In the genomic region with DNA sequence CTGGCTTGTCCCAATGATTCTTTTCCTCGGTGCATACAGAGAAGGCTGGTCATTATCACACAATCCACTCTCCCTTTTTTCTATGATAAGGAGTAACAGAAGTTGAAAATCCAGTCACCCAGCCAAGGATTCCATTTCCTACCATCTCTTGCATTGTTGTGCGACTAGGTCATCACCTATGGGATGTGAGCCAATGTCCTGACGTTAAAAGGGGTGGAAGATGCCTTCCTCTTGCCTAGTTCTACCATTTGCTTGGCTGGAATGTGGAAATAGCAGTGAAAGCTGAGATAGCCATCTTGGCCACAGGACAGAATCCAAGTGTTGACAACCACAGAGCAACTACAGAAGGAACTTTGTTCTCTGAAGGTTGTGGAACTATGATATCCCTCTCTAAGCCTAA, we compare ENCODE assay signal across 16 cellular contexts.
DNase-seq lines count a peak whose midpoint lies in the region; ATAC-seq and TF ChIP-seq lines count a peak whose summit lies in the region.
"Had no signal": no experiment of that assay in that cellular context is flagged by ENCODE, and none has a peak within 500 bp of the region (broad histone marks: within the 10 kb centered on the region; RNA-seq: fewer than 3 reads in every experiment).

No MANE protein-coding gene starts in this region.

- H3K4me3 ChIP-seq in fibroblast of pulmonary artery (replicated peaks; ENCODE audit: low read depth, low read length), result no peak overlapping the region
- H3K4me3 ChIP-seq: A549, ovary had no signal

- no peak for ATAC-seq in HG03280 (IDR thresholded peaks at IDR 0.05; ENCODE audit: unreplicated experiment)
- no peak for ATAC-seq in GM21360 (IDR thresholded peaks at IDR 0.05; ENCODE audit: unreplicated experiment)
- ATAC-seq: A549, Panc1 had no signal

- TF ChIP-seq CTCF in fibroblast of pulmonary artery (IDR thresholded peaks at IDR 0.05; ENCODE audit: low read length, missing control alignments), result no peak

- peak; percentile 95 for DNase-seq in A172 (ENCODE audit: low spot score)
- peak; percentile 38 for DNase-seq in HCEC 1CT
- peak; percentile 27 for DNase-seq in T1000 (lab: John Stamatoyannopoulos, UW)
- peak; percentile 96 for DNase-seq in fibroblast of pulmonary artery (ENCODE audit: low read depth)
- no peak for DNase-seq in NCI-H1694 (lab: John Stamatoyannopoulos, UW)
- DNase-seq in posterior vena cava (ENCODE audit: low spot score), result no peak
- DNase-seq: activated CD8-positive, alpha-beta memory T cell treated with anti-CD3 and anti-CD28 coated beads for 24 hours; cerebellar nuclear complex; NCI-H1417; NCI-H510A; ovary; stimulated activated CD8-positive, alpha-beta memory T cell treated with anti-CD3 and anti-CD28 coated beads, Interleukin-4, amount 100 ng/mL, for 48 hours had no signal

- intact Hi-C loops in posterior vena cava (cut with DNase I), result no loop called here

Comparison
In these comparisons a context has a peak if more than half of its experiments do, and no peak if none do; other contexts are left out.
1. DNase-seq: peak in A172 (single experiment), HCEC 1CT (single experiment), T1000 (single experiment) and fibroblast of pulmonary artery (single experiment); none in NCI-H1694 (single experiment) and posterior vena cava (single experiment).